In genomic region chr19:16342002-16342715, GRCh38 we compare ENCODE assay signal across 8 cellular contexts. TPM values are rescaled to one million over a fixed set of nuclear protein-coding genes. Genes with fewer than 3 reads are reported as not detected.
A peak's percentile ranks its signal among the peaks of the same experiment; 100 is the strongest.
DNase-seq lines count a peak whose midpoint lies in the region; ATAC-seq and TF ChIP-seq lines count a peak whose summit lies in the region.

No MANE protein-coding gene starts in this region.

- H3K36me3 ChIP-seq in MG63 (no peaks in the 10 kb centered on the region), uterus (no peaks in the 10 kb centered on the region)

- peak in 1 of 2 donors; percentile 19 for TF ChIP-seq POLR2A in uterus (IDR thresholded peaks at IDR 0.05)

- H3K9me3 ChIP-seq in MG63, result no peaks in the 10 kb centered on the region
- H3K9me3 ChIP-seq in uterus, result no peaks in the 10 kb centered on the region

- intact Hi-C loops in uterus (cut with DNase I; ENCODE audit: low total_unique reads), result no loop called here

- no peak for TF ChIP-seq CTCF in uterus (IDR thresholded peaks at IDR 0.05)

- DNase-seq in DMS79 treated with DMSO at 0.1 percent for 48 hours (lab: John Stamatoyannopoulos, UW) (peak; percentile 69), MG63 (peak; percentile 79), anterior cingulate cortex (lab: John Stamatoyannopoulos, UW) (peak in 46 of 58 donors; percentile 11 to 77 (median 37)), myocyte (ENCODE audit: low read depth) (peak; percentile 96), uterus (no peak), HEK293T (ENCODE audit: extremely low spot score) (no peak), NCI-H2029 (lab: John Stamatoyannopoulos, UW) (no peak)

- H3K4me1 ChIP-seq in uterus, result no peaks in the 10 kb centered on the region

- H3K27me3 ChIP-seq in MG63, result no peaks in the 10 kb centered on the region
- H3K27me3 ChIP-seq in uterus, result no peaks in the 10 kb centered on the region

- peak; percentile 39 for ATAC-seq in GM21367 (IDR thresholded peaks at IDR 0.05; ENCODE audit: unreplicated experiment)

- CTCF ChIA-PET in HEK293T (lab: Yijun Ruan, JAX), result no interaction called here

- H3K4me3 ChIP-seq in MG63 (no peak overlapping the region), uterus (no peak overlapping the region)

- POLR2A ChIA-PET in HEK293T (lab: Yijun Ruan, JAX), result interaction anchor here (0.5 kb wide), 1 partner anchor 14 kb away, joined by 3 read pairs; no protein-coding TSS in a partner anchor

- peak overlapping the region; percentile 66 to 73 for H3K27ac ChIP-seq in uterus

TF ChIP-seq in HEK293T, 16 proteins besides CTCF, POLR2A, EP300 and RAD21:
- TF ChIP-seq FOXA1 (IDR thresholded peaks at IDR 0.05) (no peak), ELF4 (IDR thresholded peaks at IDR 0.05) (no peak), HDGF (IDR thresholded peaks at IDR 0.05; ENCODE audit: borderline replicate concordance) (no peak), ZNF384 (IDR thresholded peaks at IDR 0.05) (no peak), L3MBTL2 (conservative IDR thresholded peaks at IDR 0.05) (no peak), TARDBP (IDR thresholded peaks at IDR 0.05) (no peak), BHLHE40 (IDR thresholded peaks at IDR 0.05; ENCODE audit: borderline replicate concordance) (no peak), CTBP1 (IDR thresholded peaks at IDR 0.05; ENCODE audit: borderline replicate concordance) (no peak), ARNT (IDR thresholded peaks at IDR 0.05) (no peak), SP1 (IDR thresholded peaks at IDR 0.05) (no peak), NFRKB (IDR thresholded peaks at IDR 0.05) (no peak), SUZ12 (IDR thresholded peaks at IDR 0.05) (no peak), PKNOX1 (IDR thresholded peaks at IDR 0.05) (no peak), FOXM1 (IDR thresholded peaks at IDR 0.05; ENCODE audit: borderline replicate concordance) (no peak), LEF1 (IDR thresholded peaks at IDR 0.05; ENCODE audit: borderline replicate concordance) (no peak), FOXK2 (IDR thresholded peaks at IDR 0.05) (no peak)

RNA-seq across cellular contexts. Expression of gene KLF2, which starts 17.5 kb away (rescaled TPM):
- total RNA-seq in MG63 (2014; rRNA removed; shearing (Covaris generic); ENCODE audit: low replicate concordance), result 4.4 and 6.3 TPM in 2 replicates
- total RNA-seq in myocyte (9.2 and 13.7 TPM in 2 replicates), uterus (100 to 1,000 TPM in 2 of 4 donors, 10 to 100 TPM in 2; 16.5 to 139 (median 81.8) TPM)
- polyA plus RNA-seq in myocyte (2012), result 27.8 TPM

Comparison
In these comparisons a context has a peak if more than half of its experiments do, and no peak if none do; other contexts are left out.
1. DNase-seq: peak in DMS79 treated with DMSO at 0.1 percent for 48 hours (single experiment), MG63 (single experiment), anterior cingulate cortex (46 of 58) and myocyte (single experiment); none in uterus (0 of 2), HEK293T (single experiment) and NCI-H2029 (single experiment).